Comparison of ENCODE assay signal across 20 cellular contexts in the genomic region with DNA sequence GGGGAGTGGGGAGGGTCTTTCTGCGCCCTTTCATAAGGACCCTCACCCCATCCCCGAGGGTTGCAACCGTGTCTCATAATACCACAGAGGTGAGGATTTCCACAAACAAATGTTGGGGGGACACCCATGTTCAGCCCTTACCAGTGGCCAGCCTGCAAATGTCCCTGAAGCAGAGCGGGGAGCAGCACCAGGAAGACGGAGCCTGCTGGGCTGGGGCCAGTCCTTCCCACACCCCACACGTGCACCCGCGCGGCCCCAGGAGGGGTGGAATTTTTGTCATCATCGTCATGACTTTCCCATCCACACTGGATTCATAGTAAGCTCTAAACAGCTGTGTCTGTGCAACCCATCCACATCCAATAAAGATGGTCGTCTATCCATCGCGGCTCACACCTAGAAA.
DNase-seq lines count a peak whose midpoint lies in the region; ATAC-seq and TF ChIP-seq lines count a peak whose summit lies in the region.
"Had no signal": no experiment of that assay in that cellular context is flagged by ENCODE, and none has a peak within 500 bp of the region (broad histone marks: within the 10 kb centered on the region; RNA-seq: fewer than 3 reads in every experiment).

No MANE protein-coding gene starts in this region.

- H3K9me3 Mint-ChIP-seq in type B pancreatic cell: no peaks in the 10 kb centered on the region

- H3K27ac Mint-ChIP-seq in type B pancreatic cell: no peak overlapping the region
- H3K27ac Mint-ChIP-seq: CD4-positive, alpha-beta T cell; HFFc6 had no signal

- no peak for ATAC-seq in GM18498 (IDR thresholded peaks at IDR 0.05; ENCODE audit: unreplicated experiment)
- ATAC-seq: A549, HCT116 had no signal

- DNase-seq in activated effector memory CD4-positive, alpha-beta T cell treated with anti-CD3 and anti-CD28 coated beads, Interleukin-2, amount 50 U/mL, for 16 hours: peak; percentile 38
- no peak for DNase-seq in activated effector memory CD4-positive, alpha-beta T cell treated with Interleukin-2 at 50 U/mL for 16 hours
- DNase-seq in coronary artery (ENCODE audit: low spot score) (peak; percentile 57), mesenteric fat pad (ENCODE audit: low spot score) (peak; percentile 39), type B pancreatic cell (ENCODE audit: extremely low spot score, unreplicated experiment) (peak; percentile 47), dermis blood vessel endothelial cell (no peak)
- DNase-seq: AML-193; Caco-2; CD4-positive, alpha-beta T cell; DMS153; DMS79; GDM1; GOT3; H7; HFFc6 had no signal

- no peak for TF ChIP-seq CTCF in coronary artery (IDR thresholded peaks at IDR 0.05)
- no peak for TF ChIP-seq CTCF in type B pancreatic cell (conservative IDR thresholded peaks at IDR 0.05)

- H3K4me3 ChIP-seq in coronary artery: no peak overlapping the region
- H3K4me3 ChIP-seq: A549 had no signal

- H3K36me3 Mint-ChIP-seq in type B pancreatic cell: no peaks in the 10 kb centered on the region

- no peak overlapping the region for H3K4me3 Mint-ChIP-seq in type B pancreatic cell
- H3K4me3 Mint-ChIP-seq: CD4-positive, alpha-beta T cell; HFFc6 had no signal

- no peak overlapping the region for H3K27ac ChIP-seq in coronary artery
- H3K27ac ChIP-seq: 22Rv1, A549, C4-2B had no signal

- peaks cover 29% of the 10 kb centered on the region for H3K27me3 Mint-ChIP-seq in type B pancreatic cell

- no peaks in the 10 kb centered on the region for H3K4me1 Mint-ChIP-seq in type B pancreatic cell (ENCODE audit: unreplicated experiment)

Comparison
In these comparisons a context has a peak if more than half of its experiments do, and no peak if none do; other contexts are left out.
1. DNase-seq: peak in activated effector memory CD4-positive, alpha-beta T cell treated with anti-CD3 and anti-CD28 coated beads, Interleukin-2, amount 50 U/mL, for 16 hours (single experiment), coronary artery (single experiment), mesenteric fat pad (single experiment) and type B pancreatic cell (single experiment); none in activated effector memory CD4-positive, alpha-beta T cell treated with Interleukin-2 at 50 U/mL for 16 hours (single experiment) and dermis blood vessel endothelial cell (single experiment).